ENCODE assay signal across 24 cellular contexts in genomic region chr3:157541506-157542236, GRCh38. TPM values are rescaled to one million over a fixed set of nuclear protein-coding genes. Genes with fewer than 3 reads are reported as not detected.
"Had no signal": no experiment of that assay in that cellular context is flagged by ENCODE, and none has a peak within 500 bp of the region (broad histone marks: within the 10 kb centered on the region; RNA-seq: fewer than 3 reads in every experiment).

No MANE protein-coding gene starts in this region.

- H3K27ac ChIP-seq: ascending aorta, body of pancreas had no signal

- H3K4me3 ChIP-seq: ascending aorta, body of pancreas, MG63 had no signal

- H3K4me1 ChIP-seq: ascending aorta had no signal

- H3K9me3 ChIP-seq: ascending aorta, body of pancreas, MG63 had no signal

- DNase-seq: activated CD4-positive, CD25-positive, alpha-beta regulatory T cell; activated CD8-positive, alpha-beta memory T cell treated with anti-CD3 and anti-CD28 coated beads, Interleukin-2, amount 50 U/mL, for 4 hours; activated CD8-positive, alpha-beta T cell treated with anti-CD3 and anti-CD28 coated beads for 36 hours; activated gamma-delta T cell treated with Interleukin-2 at 50 U/mL for 16 hours; activated naive CD4-positive, alpha-beta T cell treated with anti-CD3 and anti-CD28 coated beads, Interleukin-2, amount 10 ng/mL, durations not matched to agents 7 days and 5 days; activated T-cell treated with anti-CD3 and anti-CD28 coated beads, Interleukin-2, amount 50 U/mL, for 72 hours; amniotic stem cell; central memory CD4-positive, alpha-beta T cell; MG63; MV-4-11; NCI-H1092 treated with DMSO at 0.1 percent for 48 hours; NCI-H1417 treated with DMSO at 0.1 percent for 48 hours; NCI-H1694; NCI-H2029; NCI-H2107; NCI-H510A treated with DMSO at 0.1 percent for 48 hours; NCI-H69; PC-3; SHP77 treated with DMSO at 0.1 percent for 48 hours; T-helper 17 cell; T-helper 9 cell had no signal

- ATAC-seq: activated CD8-positive, alpha-beta T cell treated with anti-CD3 and anti-CD28 coated beads for 36 hours; activated T-cell treated with anti-CD3 and anti-CD28 coated beads, Interleukin-2, amount 50 U/mL, for 72 hours; PC-3; T-helper 17 cell had no signal

- H3K27me3 ChIP-seq: ascending aorta, body of pancreas had no signal

- H3K36me3 ChIP-seq: ascending aorta, MG63 had no signal

RNA-seq across cellular contexts. Expression of gene VEPH1, which starts 38.5 kb away (rescaled TPM):
- total RNA-seq: activated CD8-positive, alpha-beta T cell treated with anti-CD3 and anti-CD28 coated beads for 36 hours; activated T-cell treated with anti-CD3 and anti-CD28 coated beads, Interleukin-2, amount 50 U/mL, for 72 hours; activated T-helper 2 cell treated with anti-CD3 and anti-CD28 coated beads, Interferon-gamma antibody, Interleukin-2, Interleukin-4, amounts not matched to agents 10 μg/mL and 5 μg/mL and 100 μg/mL, durations not matched to agents 14 hours and 24 hours and 36 hours had no signal
